ENCODE assay signal across 10 cellular contexts in the genomic region with DNA sequence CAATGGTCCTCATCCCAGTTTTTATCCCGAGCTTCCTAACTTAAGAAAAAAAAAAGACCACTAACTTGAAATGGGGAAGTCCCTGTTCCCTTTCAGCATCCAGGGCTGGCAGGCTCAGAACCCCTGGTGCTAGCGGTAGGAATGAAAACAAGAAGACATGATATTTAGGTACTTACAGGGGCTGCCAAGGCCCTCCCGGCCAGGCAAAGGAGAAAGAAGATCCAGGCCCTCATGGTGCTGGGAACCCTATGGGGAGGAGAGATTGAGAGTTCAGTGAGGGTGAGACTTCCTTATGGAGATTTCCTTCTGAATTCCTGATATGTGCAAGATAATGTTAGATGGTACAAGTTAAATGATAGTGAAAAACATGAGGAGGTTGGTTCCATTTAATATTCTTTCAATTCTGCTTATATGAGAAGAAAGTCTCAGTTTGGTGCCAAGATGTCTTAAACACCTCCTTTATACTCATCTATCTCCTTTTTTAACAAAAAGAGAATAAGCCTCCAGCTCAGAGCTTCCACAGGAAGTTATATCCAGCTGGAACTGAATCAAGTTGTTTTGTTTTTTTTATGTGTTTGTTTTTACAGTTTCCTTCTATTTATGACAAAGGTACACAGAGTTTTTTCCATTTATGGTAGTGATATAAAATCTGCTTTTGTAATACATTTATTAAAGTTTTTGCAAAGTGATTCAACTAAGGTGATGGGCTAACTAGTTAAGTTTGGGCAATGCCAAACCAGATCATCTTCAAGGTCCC. TPM values are rescaled to one million over a fixed set of nuclear protein-coding genes. Genes with fewer than 3 reads are reported as not detected.
A peak's percentile ranks its signal among the peaks of the same experiment; 100 is the strongest.
DNase-seq lines count a peak whose midpoint lies in the region; ATAC-seq and TF ChIP-seq lines count a peak whose summit lies in the region.
"Had no signal": no experiment of that assay in that cellular context is flagged by ENCODE, and none has a peak within 500 bp of the region (broad histone marks: within the 10 kb centered on the region; RNA-seq: fewer than 3 reads in every experiment).

No MANE protein-coding gene starts in this region.

- H3K27me3 ChIP-seq in iPS-20b (ENCODE audit: insufficient read depth, low read length) (no peaks in the 10 kb centered on the region), stomach (no peaks in the 10 kb centered on the region)

- H3K9me3 ChIP-seq in iPS-20b (ENCODE audit: insufficient read depth, low read depth, low read length), result no peaks in the 10 kb centered on the region
- no peaks in the 10 kb centered on the region for H3K9me3 ChIP-seq in stomach

- no peak for DNase-seq in stomach
- DNase-seq in NCI-H510A treated with DMSO at 0.1 percent for 48 hours (lab: John Stamatoyannopoulos, UW), result no peak
- no peak for DNase-seq in NCI-H748 (lab: John Stamatoyannopoulos, UW; ENCODE audit: unreplicated experiment)
- DNase-seq in posterior vena cava (ENCODE audit: low spot score), result no peak
- no peak for DNase-seq in activated T-cell treated with anti-CD3 and anti-CD28 coated beads for 4 hours
- DNase-seq: activated CD4-positive, alpha-beta T cell treated with anti-CD3 and anti-CD28 coated beads, Interleukin-2, amount 50 U/mL, for 1 hour had no signal

- H3K27ac ChIP-seq in angular gyrus (ENCODE audit: low read depth, low read length) (peak overlapping the region; percentile 65), iPS-20b (ENCODE audit: low read length) (peak overlapping the region; percentile 49), stomach (peak overlapping the region; percentile 62 to 89 (median 78))
- H3K27ac ChIP-seq: KMS-11 had no signal

- no peak for TF ChIP-seq EP300 in stomach (IDR thresholded peaks at IDR 0.05)

- H3K9ac ChIP-seq in iPS-20b (ENCODE audit: low read depth, low read length), result no peak overlapping the region
- H3K9ac ChIP-seq: KMS-11 had no signal

- H3K36me3 ChIP-seq in iPS-20b (ENCODE audit: insufficient read depth, low read depth, low read length) (peaks cover 40% of the 10 kb centered on the region), stomach (peaks cover 12 to 35% (median 19%) of the 10 kb centered on the region in 4 donors)

- intact Hi-C loops in stomach (cut with DNase I; ENCODE audit: low total_unique reads), result no loop called here
- intact Hi-C loops in posterior vena cava (cut with DNase I), result no loop called here

- no peak for TF ChIP-seq CTCF in stomach (IDR thresholded peaks at IDR 0.05)

- H3K4me3 ChIP-seq in iPS-20b (ENCODE audit: low read length) (no peak overlapping the region; the same call in 1 of the 2 replicates), stomach (no peak overlapping the region)

- no peak for TF ChIP-seq POLR2A in stomach (IDR thresholded peaks at IDR 0.05)

- peaks cover 35% of the 10 kb centered on the region for H3K4me1 ChIP-seq in iPS-20b (ENCODE audit: insufficient read depth, low read length)
- peaks cover 26 to 88% (median 59%) of the 10 kb centered on the region in 4 donors for H3K4me1 ChIP-seq in stomach

- peak; percentile 9 for ATAC-seq in HG02610 (IDR thresholded peaks at IDR 0.05; ENCODE audit: unreplicated experiment)

- 44 to 76% (median 59%) methylated on average over 3 of the region's 3 CpGs for WGBS in stomach, 5 donors

RNA-seq across cellular contexts. Expression of gene SPARC, which starts 10.6 kb away (rescaled TPM):
- 1,000 to 10,000 TPM in 1 of 5 donors, 100 to 1,000 TPM in 3, 10 to 100 TPM in 1; 36.2 to 1,348 (median 170) TPM for total RNA-seq in stomach
- 10 to 100 TPM; 80.9 to 87.7 (median 86.7) TPM for polyA plus RNA-seq in stomach
- 1,000 to 10,000 TPM in 1 of 2 donors, 100 to 1,000 TPM in 1; 913 to 2,416 TPM for total RNA-seq in posterior vena cava
